In the genomic region with DNA sequence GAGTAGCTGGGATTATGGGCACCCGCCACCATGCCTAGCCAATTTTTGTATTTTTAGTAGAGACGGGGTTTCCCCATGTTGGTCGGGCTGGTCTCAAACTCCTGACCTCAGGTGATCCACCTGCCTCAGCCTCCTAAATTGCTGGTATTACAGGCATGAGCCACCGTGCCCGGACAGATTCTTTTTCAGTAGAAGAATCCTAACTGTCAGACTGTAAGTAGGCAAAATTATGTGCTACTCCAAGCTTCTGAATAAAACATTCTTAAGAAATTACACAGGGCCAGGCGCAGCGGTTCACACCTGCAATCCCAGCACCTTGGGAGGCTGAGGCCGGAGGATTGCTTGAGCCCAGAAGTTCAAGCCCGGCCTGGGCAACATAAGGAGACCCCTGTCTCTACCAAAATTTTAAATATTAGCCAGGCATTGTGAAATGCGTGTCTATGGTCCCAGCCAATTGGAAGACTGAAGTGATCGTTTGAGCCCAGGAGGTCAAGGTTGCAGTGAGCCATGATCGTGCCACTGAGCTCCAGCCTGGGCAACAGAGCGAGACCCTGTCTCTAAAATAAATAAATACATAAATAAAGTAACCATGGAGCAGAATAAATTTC, we compare ENCODE assay signal across 1 cellular context.
TF ChIP-seq lines count a peak whose summit lies in the region.

No MANE protein-coding gene starts in this region.

TF ChIP-seq in HepG2, 621 proteins besides CTCF, POLR2A, EP300 and RAD21 (continued from another document and continues in another):
- TF ChIP-seq, protein P1, sequence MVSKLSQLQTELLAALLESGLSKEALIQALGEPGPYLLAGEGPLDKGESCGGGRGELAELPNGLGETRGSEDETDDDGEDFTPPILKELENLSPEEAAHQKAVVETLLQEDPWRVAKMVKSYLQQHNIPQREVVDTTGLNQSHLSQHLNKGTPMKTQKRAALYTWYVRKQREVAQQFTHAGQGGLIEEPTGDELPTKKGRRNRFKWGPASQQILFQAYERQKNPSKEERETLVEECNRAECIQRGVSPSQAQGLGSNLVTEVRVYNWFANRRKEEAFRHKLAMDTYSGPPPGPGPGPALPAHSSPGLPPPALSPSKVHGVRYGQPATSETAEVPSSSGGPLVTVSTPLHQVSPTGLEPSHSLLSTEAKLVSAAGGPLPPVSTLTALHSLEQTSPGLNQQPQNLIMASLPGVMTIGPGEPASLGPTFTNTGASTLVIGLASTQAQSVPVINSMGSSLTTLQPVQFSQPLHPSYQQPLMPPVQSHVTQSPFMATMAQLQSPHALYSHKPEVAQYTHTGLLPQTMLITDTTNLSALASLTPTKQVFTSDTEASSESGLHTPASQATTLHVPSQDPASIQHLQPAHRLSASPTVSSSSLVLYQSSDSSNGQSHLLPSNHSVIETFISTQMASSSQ (IDR thresholded peaks at IDR 0.05; ENCODE audit: low read depth), result 0 out of 2 replicates have a peak, but pooled peaks have one; percentile 47
- TF ChIP-seq, protein P1 (CRISPR knock-in tag; IDR thresholded peaks at IDR 0.05; ENCODE audit: borderline replicate concordance), result peak; percentile 87; the same call in 1 of the 2 replicates
- TF ChIP-seq, protein P2, sequence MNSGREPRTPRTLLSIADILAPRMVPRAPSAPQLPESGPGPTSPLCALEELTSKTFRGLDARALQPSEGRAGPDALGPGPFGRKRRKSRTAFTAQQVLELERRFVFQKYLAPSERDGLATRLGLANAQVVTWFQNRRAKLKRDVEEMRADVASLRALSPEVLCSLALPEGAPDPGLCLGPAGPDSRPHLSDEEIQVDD (CRISPR knock-in tag; IDR thresholded peaks at IDR 0.05; ENCODE audit: borderline replicate concordance), result no peak
- TF ChIP-seq HNF4A (CRISPR knock-in tag; IDR thresholded peaks at IDR 0.05), result peak; percentile 49; the same call in 1 of the 2 replicates
- TF ChIP-seq, protein P3, sequence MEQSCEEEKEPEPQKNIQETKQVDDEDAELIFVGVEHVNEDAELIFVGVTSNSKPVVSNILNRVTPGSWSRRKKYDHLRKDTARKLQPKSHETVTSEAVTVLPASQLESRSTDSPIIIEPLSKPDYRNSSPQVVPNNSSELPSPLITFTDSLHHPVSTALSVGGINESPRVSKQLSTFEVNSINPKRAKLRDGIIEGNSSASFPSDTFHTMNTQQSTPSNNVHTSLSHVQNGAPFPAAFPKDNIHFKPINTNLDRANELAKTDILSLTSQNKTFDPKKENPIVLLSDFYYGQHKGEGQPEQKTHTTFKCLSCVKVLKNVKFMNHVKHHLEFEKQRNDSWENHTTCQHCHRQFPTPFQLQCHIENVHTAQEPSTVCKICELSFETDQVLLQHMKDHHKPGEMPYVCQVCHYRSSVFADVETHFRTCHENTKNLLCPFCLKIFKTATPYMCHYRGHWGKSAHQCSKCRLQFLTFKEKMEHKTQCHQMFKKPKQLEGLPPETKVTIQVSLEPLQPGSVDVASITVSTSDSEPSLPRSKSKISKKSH (CRISPR knock-in tag; IDR thresholded peaks at IDR 0.05; ENCODE audit: borderline replicate concordance), result no peak
- TF ChIP-seq TEAD2 (CRISPR knock-in tag; IDR thresholded peaks at IDR 0.05), result no peak
- TF ChIP-seq SSRP1 (CRISPR knock-in tag; IDR thresholded peaks at IDR 0.05), result no peak
- TF ChIP-seq ZNF180 (CRISPR knock-in tag; IDR thresholded peaks at IDR 0.05; ENCODE audit: borderline replicate concordance, low read depth), result no peak
- TF ChIP-seq ZMYM3 (CRISPR knock-in tag; IDR thresholded peaks at IDR 0.05), result peak; percentile 82
- TF ChIP-seq ZIK1 (CRISPR knock-in tag; IDR thresholded peaks at IDR 0.05; ENCODE audit: borderline replicate concordance, low read depth), result no peak
- TF ChIP-seq ETV5 (CRISPR knock-in tag; IDR thresholded peaks at IDR 0.05; ENCODE audit: borderline replicate concordance), result no peak
- TF ChIP-seq SRF (IDR thresholded peaks at IDR 0.05; ENCODE audit: low read depth, low read length), result no peak
- no peak for TF ChIP-seq ATAD3A (CRISPR knock-in tag; IDR thresholded peaks at IDR 0.05)
- TF ChIP-seq, protein P4, sequence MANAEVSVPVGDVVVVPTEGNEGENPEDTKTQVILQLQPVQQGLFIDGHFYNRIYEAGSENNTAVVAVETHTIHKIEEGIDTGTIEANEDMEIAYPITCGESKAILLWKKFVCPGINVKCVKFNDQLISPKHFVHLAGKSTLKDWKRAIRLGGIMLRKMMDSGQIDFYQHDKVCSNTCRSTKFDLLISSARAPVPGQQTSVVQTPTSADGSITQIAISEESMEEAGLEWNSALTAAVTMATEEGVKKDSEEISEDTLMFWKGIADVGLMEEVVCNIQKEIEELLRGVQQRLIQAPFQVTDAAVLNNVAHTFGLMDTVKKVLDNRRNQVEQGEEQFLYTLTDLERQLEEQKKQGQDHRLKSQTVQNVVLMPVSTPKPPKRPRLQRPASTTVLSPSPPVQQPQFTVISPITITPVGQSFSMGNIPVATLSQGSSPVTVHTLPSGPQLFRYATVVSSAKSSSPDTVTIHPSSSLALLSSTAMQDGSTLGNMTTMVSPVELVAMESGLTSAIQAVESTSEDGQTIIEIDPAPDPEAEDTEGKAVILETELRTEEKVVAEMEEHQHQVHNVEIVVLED (CRISPR knock-in tag; IDR thresholded peaks at IDR 0.05; ENCODE audit: borderline replicate concordance), result no peak
- TF ChIP-seq ZNF790 (CRISPR knock-in tag; IDR thresholded peaks at IDR 0.05; ENCODE audit: borderline replicate concordance), result no peak
- no peak for TF ChIP-seq SYNCRIP (IDR thresholded peaks at IDR 0.05; ENCODE audit: insufficient read depth, low read depth, low read length)
- no peak for TF ChIP-seq NFYB (CRISPR knock-in tag; IDR thresholded peaks at IDR 0.05)
- TF ChIP-seq ZNF230 (CRISPR knock-in tag; IDR thresholded peaks at IDR 0.05), result no peak
- TF ChIP-seq, protein P5, sequence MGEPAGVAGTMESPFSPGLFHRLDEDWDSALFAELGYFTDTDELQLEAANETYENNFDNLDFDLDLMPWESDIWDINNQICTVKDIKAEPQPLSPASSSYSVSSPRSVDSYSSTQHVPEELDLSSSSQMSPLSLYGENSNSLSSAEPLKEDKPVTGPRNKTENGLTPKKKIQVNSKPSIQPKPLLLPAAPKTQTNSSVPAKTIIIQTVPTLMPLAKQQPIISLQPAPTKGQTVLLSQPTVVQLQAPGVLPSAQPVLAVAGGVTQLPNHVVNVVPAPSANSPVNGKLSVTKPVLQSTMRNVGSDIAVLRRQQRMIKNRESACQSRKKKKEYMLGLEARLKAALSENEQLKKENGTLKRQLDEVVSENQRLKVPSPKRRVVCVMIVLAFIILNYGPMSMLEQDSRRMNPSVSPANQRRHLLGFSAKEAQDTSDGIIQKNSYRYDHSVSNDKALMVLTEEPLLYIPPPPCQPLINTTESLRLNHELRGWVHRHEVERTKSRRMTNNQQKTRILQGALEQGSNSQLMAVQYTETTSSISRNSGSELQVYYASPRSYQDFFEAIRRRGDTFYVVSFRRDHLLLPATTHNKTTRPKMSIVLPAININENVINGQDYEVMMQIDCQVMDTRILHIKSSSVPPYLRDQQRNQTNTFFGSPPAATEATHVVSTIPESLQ (CRISPR knock-in tag; conservative IDR thresholded peaks at IDR 0.05), result no peak
- no peak for TF ChIP-seq RBFOX2 (IDR thresholded peaks at IDR 0.05; ENCODE audit: low read depth, low read length)
- TF ChIP-seq, protein P6, sequence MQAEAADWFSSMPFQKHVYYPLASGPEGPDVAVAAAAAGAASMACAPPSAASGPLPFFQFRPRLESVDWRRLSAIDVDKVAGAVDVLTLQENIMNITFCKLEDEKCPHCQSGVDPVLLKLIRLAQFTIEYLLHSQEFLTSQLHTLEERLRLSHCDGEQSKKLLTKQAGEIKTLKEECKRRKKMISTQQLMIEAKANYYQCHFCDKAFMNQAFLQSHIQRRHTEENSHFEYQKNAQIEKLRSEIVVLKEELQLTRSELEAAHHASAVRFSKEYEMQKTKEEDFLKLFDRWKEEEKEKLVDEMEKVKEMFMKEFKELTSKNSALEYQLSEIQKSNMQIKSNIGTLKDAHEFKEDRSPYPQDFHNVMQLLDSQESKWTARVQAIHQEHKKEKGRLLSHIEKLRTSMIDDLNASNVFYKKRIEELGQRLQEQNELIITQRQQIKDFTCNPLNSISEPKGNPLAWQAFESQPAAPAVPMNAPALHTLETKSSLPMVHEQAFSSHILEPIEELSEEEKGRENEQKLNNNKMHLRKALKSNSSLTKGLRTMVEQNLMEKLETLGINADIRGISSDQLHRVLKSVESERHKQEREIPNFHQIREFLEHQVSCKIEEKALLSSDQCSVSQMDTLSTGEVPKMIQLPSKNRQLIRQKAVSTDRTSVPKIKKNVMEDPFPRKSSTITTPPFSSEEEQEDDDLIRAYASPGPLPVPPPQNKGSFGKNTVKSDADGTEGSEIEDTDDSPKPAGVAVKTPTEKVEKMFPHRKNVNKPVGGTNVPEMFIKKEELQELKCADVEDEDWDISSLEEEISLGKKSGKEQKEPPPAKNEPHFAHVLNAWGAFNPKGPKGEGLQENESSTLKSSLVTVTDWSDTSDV (CRISPR knock-in tag; IDR thresholded peaks at IDR 0.05), result no peak
- TF ChIP-seq, protein P7, sequence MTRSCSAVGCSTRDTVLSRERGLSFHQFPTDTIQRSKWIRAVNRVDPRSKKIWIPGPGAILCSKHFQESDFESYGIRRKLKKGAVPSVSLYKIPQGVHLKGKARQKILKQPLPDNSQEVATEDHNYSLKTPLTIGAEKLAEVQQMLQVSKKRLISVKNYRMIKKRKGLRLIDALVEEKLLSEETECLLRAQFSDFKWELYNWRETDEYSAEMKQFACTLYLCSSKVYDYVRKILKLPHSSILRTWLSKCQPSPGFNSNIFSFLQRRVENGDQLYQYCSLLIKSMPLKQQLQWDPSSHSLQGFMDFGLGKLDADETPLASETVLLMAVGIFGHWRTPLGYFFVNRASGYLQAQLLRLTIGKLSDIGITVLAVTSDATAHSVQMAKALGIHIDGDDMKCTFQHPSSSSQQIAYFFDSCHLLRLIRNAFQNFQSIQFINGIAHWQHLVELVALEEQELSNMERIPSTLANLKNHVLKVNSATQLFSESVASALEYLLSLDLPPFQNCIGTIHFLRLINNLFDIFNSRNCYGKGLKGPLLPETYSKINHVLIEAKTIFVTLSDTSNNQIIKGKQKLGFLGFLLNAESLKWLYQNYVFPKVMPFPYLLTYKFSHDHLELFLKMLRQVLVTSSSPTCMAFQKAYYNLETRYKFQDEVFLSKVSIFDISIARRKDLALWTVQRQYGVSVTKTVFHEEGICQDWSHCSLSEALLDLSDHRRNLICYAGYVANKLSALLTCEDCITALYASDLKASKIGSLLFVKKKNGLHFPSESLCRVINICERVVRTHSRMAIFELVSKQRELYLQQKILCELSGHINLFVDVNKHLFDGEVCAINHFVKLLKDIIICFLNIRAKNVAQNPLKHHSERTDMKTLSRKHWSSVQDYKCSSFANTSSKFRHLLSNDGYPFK (CRISPR knock-in tag; IDR thresholded peaks at IDR 0.05; ENCODE audit: borderline replicate concordance), result no peak
- no peak for TF ChIP-seq DMAP1 (CRISPR knock-in tag; IDR thresholded peaks at IDR 0.05)
- no peak for TF ChIP-seq GFI1 (CRISPR knock-in tag; IDR thresholded peaks at IDR 0.05; ENCODE audit: borderline replicate concordance)
- TF ChIP-seq, protein P8, sequence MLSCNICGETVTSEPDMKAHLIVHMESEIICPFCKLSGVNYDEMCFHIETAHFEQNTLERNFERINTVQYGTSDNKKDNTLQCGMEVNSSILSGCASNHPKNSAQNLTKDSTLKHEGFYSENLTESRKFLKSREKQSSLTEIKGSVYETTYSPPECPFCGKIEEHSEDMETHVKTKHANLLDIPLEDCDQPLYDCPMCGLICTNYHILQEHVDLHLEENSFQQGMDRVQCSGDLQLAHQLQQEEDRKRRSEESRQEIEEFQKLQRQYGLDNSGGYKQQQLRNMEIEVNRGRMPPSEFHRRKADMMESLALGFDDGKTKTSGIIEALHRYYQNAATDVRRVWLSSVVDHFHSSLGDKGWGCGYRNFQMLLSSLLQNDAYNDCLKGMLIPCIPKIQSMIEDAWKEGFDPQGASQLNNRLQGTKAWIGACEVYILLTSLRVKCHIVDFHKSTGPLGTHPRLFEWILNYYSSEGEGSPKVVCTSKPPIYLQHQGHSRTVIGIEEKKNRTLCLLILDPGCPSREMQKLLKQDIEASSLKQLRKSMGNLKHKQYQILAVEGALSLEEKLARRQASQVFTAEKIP (CRISPR knock-in tag; IDR thresholded peaks at IDR 0.05; ENCODE audit: borderline replicate concordance), result no peak
- peak; percentile 44; the same call in 1 of the 2 replicates for TF ChIP-seq ZNF644 (CRISPR knock-in tag; IDR thresholded peaks at IDR 0.05; ENCODE audit: low read depth)
- TF ChIP-seq, protein P9, sequence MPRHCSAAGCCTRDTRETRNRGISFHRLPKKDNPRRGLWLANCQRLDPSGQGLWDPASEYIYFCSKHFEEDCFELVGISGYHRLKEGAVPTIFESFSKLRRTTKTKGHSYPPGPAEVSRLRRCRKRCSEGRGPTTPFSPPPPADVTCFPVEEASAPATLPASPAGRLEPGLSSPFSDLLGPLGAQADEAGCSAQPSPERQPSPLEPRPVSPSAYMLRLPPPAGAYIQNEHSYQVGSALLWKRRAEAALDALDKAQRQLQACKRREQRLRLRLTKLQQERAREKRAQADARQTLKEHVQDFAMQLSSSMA (CRISPR knock-in tag; IDR thresholded peaks at IDR 0.05), result no peak
- no peak for TF ChIP-seq JUND (CRISPR knock-in tag; IDR thresholded peaks at IDR 0.05)
- no peak for TF ChIP-seq ZNF589 (CRISPR knock-in tag; conservative IDR thresholded peaks at IDR 0.05)
- TF ChIP-seq HDAC1 (CRISPR knock-in tag; IDR thresholded peaks at IDR 0.05), result 0 out of 2 replicates have a peak, but pooled peaks have one; percentile 31
- no peak for TF ChIP-seq ZNF326 (CRISPR knock-in tag; IDR thresholded peaks at IDR 0.05; ENCODE audit: borderline replicate concordance)
- no peak for TF ChIP-seq KDM6A (CRISPR knock-in tag; IDR thresholded peaks at IDR 0.05; ENCODE audit: low read depth)
- TF ChIP-seq KLF16 (CRISPR knock-in tag; IDR thresholded peaks at IDR 0.05), result no peak
- no peak for TF ChIP-seq MYNN (CRISPR knock-in tag; IDR thresholded peaks at IDR 0.05; ENCODE audit: low read depth)
- no peak for TF ChIP-seq POLR2G (IDR thresholded peaks at IDR 0.05; ENCODE audit: low read depth, low read length)
- TF ChIP-seq POGZ (CRISPR knock-in tag; IDR thresholded peaks at IDR 0.05), result peak; percentile 71
- TF ChIP-seq HIVEP1 (CRISPR knock-in tag; IDR thresholded peaks at IDR 0.05), result no peak
- TF ChIP-seq EED (CRISPR knock-in tag; IDR thresholded peaks at IDR 0.05), result no peak
- TF ChIP-seq ZNF557 (CRISPR knock-in tag; IDR thresholded peaks at IDR 0.05), result no peak
- no peak for TF ChIP-seq STAT5B (CRISPR knock-in tag; IDR thresholded peaks at IDR 0.05)
- no peak for TF ChIP-seq KAT7 (CRISPR knock-in tag; IDR thresholded peaks at IDR 0.05; ENCODE audit: borderline replicate concordance)
- no peak for TF ChIP-seq MEIS2 (CRISPR knock-in tag; IDR thresholded peaks at IDR 0.05)
